11 cellular contexts compared by ENCODE assay signal in the genomic region with DNA sequence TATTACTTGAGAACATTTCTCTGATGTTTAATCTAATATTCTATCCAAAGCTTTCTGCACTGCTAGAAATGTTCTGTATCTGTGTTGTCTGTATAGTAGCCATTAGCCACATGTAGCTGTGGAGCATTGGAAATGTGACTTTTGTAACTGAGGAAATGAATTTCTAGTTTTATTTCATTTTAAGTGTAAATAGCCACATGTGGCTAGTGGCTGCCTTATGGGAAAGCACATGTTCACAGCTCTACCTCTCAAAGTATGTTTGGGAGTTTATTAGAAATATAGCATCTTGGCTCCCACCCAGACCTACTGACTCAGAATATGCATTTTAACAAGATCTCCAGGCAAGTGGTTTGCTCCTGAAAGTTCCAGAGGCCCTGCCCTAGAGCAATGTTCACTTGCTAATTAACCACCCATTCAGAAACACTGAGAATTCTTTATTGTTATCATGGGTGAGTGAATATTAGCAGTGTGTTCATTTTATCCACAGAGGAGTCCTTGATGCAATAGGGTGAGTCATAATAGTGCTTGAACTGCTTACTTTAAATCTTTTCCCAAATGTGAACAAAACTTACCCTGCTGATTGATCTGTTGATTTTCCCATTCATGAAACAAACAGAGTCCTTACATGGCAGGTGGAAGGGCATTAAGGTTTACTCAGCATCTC.
DNase-seq lines count a peak whose midpoint lies in the region; ATAC-seq and TF ChIP-seq lines count a peak whose summit lies in the region.
"Had no signal": no experiment of that assay in that cellular context is flagged by ENCODE, and none has a peak within 500 bp of the region (broad histone marks: within the 10 kb centered on the region; RNA-seq: fewer than 3 reads in every experiment).

No MANE protein-coding gene starts in this region.

- H3K4me3 ChIP-seq in right atrium auricular region, result no peak overlapping the region
- H3K4me3 ChIP-seq: hepatocyte had no signal

- H3K27ac ChIP-seq in right atrium auricular region, result no peak overlapping the region
- H3K27ac ChIP-seq: hepatocyte had no signal

- H3K4me1 ChIP-seq in right atrium auricular region, result no peaks in the 10 kb centered on the region

- intact Hi-C loops in Right ventricle myocardium inferior (cut with DNase I), result no loop called here

- DNase-seq in Right ventricle myocardium inferior (ENCODE audit: missing footprints), result no peak
- no peak for DNase-seq in right atrium auricular region (ENCODE audit: low spot score)
- DNase-seq in NCI-H460 (ENCODE audit: extremely low read depth, low read depth), result peak; percentile 1
- DNase-seq in stromal cell of bone marrow (ENCODE audit: low read depth), result peak; percentile 45
- no peak for DNase-seq in effector CD8-positive, alpha-beta T cell (lab: John Stamatoyannopoulos, UW)
- no peak for DNase-seq in NCI-H526 treated with DMSO at 0.1 percent for 48 hours (lab: John Stamatoyannopoulos, UW)
- DNase-seq in Ammon's horn (ENCODE audit: low spot score), result no peak
- DNase-seq: amniotic stem cell, C1 segment of cervical spinal cord had no signal

- no peaks in the 10 kb centered on the region for H3K27me3 ChIP-seq in right atrium auricular region
- H3K27me3 ChIP-seq: hepatocyte had no signal

- no peak for TF ChIP-seq CTCF in right atrium auricular region (IDR thresholded peaks at IDR 0.05)

- no peaks in the 10 kb centered on the region for H3K36me3 ChIP-seq in right atrium auricular region

- H3K9me3 ChIP-seq in right atrium auricular region, result no peaks in the 10 kb centered on the region

- ATAC-seq in Right ventricle myocardium inferior, result peak; percentile 39
- peak; percentile 45 for ATAC-seq in esophagus mucosa

Comparison
In these comparisons a context has a peak if more than half of its experiments do, and no peak if none do; other contexts are left out.
1. DNase-seq: peak in NCI-H460 (single experiment) and stromal cell of bone marrow (single experiment); none in Right ventricle myocardium inferior (single experiment), right atrium auricular region (single experiment), effector CD8-positive, alpha-beta T cell (single experiment), NCI-H526 treated with DMSO at 0.1 percent for 48 hours (single experiment) and Ammon's horn (single experiment).